ENCODE assay signal across 1 cellular context in the genomic region with DNA sequence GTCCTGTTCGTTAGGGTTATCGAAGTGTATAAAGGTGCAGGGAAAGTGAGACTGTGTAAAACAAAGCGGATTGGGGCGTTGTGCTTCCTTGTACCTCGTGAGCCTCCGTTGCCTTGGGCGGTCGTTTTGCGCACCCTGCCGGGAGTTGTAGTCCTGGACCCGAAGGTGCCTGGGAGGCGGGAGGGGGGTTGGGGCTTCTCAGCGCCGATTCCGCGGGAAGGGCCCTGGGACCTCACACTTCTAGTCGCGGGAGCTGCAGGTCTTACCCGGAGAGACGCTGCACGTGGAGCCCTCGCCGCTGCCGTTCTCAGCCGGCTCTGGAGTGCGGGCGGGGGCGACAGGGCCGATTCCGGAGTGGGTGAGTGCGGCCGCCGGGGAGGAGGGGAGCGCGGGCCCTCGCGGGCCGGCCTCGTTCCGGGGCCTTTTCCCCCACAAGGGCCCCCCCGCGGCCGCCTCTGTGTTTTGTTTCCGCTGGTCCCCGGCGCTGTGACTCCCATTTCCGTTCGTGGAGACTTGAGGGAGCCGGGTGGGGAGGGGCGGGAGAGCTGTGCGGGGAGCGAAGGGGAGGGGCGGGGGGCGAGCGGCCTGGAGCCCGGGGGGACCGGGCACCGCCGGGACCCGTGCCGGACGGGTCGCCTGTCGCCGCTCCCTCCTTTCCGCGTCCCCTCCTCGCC.
TF ChIP-seq lines count a peak whose summit lies in the region.

No MANE protein-coding gene starts in this region.

TF ChIP-seq in HEK293, 187 proteins besides CTCF, POLR2A, EP300 and RAD21 (continued from another document and continues in another):
- TF ChIP-seq, protein P1, sequence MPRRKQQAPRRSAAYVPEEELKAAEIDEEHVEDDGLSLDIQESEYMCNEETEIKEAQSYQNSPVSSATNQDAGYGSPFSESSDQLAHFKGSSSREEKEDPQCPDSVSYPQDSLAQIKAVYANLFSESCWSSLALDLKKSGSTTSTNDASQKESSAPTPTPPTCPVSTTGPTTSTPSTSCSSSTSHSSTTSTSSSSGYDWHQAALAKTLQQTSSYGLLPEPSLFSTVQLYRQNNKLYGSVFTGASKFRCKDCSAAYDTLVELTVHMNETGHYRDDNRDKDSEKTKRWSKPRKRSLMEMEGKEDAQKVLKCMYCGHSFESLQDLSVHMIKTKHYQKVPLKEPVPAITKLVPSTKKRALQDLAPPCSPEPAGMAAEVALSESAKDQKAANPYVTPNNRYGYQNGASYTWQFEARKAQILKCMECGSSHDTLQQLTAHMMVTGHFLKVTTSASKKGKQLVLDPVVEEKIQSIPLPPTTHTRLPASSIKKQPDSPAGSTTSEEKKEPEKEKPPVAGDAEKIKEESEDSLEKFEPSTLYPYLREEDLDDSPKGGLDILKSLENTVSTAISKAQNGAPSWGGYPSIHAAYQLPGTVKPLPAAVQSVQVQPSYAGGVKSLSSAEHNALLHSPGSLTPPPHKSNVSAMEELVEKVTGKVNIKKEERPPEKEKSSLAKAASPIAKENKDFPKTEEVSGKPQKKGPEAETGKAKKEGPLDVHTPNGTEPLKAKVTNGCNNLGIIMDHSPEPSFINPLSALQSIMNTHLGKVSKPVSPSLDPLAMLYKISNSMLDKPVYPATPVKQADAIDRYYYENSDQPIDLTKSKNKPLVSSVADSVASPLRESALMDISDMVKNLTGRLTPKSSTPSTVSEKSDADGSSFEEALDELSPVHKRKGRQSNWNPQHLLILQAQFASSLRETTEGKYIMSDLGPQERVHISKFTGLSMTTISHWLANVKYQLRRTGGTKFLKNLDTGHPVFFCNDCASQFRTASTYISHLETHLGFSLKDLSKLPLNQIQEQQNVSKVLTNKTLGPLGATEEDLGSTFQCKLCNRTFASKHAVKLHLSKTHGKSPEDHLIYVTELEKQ (tag by site-specific recombination; IDR thresholded peaks at IDR 0.05; ENCODE audit: borderline replicate concordance) = peak; percentile 25; the same call in 1 of the 2 replicates
- no peak for TF ChIP-seq ZFP41 (tag by site-specific recombination; IDR thresholded peaks at IDR 0.05; ENCODE audit: borderline replicate concordance)
- no peak; the same call in 1 of the 2 replicates for TF ChIP-seq ZBTB21 (tag by site-specific recombination; IDR thresholded peaks at IDR 0.05)
- no peak for TF ChIP-seq MZF1 (tag by site-specific recombination; IDR thresholded peaks at IDR 0.05; ENCODE audit: borderline replicate concordance)
- TF ChIP-seq IKZF3 (tag by site-specific recombination; IDR thresholded peaks at IDR 0.05) = peak; percentile 65; the same call in 1 of the 2 replicates
- no peak for TF ChIP-seq ZNF777 (tag by site-specific recombination; IDR thresholded peaks at IDR 0.05; ENCODE audit: borderline replicate concordance)
- peak; percentile 52; the same call in 1 of the 2 replicates for TF ChIP-seq ZSCAN30 (tag by site-specific recombination; IDR thresholded peaks at IDR 0.05)
- TF ChIP-seq EGR2 (tag by site-specific recombination; IDR thresholded peaks at IDR 0.05; ENCODE audit: low read depth) = peak; percentile 28; the same call in 1 of the 2 replicates
- TF ChIP-seq ZNF658 (tag by site-specific recombination; IDR thresholded peaks at IDR 0.05) = no peak
- TF ChIP-seq, protein P2, sequence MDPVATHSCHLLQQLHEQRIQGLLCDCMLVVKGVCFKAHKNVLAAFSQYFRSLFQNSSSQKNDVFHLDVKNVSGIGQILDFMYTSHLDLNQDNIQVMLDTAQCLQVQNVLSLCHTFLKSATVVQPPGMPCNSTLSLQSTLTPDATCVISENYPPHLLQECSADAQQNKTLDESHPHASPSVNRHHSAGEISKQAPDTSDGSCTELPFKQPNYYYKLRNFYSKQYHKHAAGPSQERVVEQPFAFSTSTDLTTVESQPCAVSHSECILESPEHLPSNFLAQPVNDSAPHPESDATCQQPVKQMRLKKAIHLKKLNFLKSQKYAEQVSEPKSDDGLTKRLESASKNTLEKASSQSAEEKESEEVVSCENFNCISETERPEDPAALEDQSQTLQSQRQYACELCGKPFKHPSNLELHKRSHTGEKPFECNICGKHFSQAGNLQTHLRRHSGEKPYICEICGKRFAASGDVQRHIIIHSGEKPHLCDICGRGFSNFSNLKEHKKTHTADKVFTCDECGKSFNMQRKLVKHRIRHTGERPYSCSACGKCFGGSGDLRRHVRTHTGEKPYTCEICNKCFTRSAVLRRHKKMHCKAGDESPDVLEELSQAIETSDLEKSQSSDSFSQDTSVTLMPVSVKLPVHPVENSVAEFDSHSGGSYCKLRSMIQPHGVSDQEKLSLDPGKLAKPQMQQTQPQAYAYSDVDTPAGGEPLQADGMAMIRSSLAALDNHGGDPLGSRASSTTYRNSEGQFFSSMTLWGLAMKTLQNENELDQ (tag by site-specific recombination; IDR thresholded peaks at IDR 0.05; ENCODE audit: low read depth) = no peak
- TF ChIP-seq, protein P3, sequence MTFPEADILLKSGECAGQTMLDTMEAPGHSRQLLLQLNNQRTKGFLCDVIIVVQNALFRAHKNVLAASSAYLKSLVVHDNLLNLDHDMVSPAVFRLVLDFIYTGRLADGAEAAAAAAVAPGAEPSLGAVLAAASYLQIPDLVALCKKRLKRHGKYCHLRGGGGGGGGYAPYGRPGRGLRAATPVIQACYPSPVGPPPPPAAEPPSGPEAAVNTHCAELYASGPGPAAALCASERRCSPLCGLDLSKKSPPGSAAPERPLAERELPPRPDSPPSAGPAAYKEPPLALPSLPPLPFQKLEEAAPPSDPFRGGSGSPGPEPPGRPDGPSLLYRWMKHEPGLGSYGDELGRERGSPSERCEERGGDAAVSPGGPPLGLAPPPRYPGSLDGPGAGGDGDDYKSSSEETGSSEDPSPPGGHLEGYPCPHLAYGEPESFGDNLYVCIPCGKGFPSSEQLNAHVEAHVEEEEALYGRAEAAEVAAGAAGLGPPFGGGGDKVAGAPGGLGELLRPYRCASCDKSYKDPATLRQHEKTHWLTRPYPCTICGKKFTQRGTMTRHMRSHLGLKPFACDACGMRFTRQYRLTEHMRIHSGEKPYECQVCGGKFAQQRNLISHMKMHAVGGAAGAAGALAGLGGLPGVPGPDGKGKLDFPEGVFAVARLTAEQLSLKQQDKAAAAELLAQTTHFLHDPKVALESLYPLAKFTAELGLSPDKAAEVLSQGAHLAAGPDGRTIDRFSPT (tag by site-specific recombination; IDR thresholded peaks at IDR 0.05) = no peak
- peak; percentile 43 for TF ChIP-seq ZFHX2 (tag by site-specific recombination; conservative IDR thresholded peaks at IDR 0.05)
- TF ChIP-seq SCRT2 (tag by site-specific recombination; IDR thresholded peaks at IDR 0.05) = no peak
- TF ChIP-seq, protein P4, sequence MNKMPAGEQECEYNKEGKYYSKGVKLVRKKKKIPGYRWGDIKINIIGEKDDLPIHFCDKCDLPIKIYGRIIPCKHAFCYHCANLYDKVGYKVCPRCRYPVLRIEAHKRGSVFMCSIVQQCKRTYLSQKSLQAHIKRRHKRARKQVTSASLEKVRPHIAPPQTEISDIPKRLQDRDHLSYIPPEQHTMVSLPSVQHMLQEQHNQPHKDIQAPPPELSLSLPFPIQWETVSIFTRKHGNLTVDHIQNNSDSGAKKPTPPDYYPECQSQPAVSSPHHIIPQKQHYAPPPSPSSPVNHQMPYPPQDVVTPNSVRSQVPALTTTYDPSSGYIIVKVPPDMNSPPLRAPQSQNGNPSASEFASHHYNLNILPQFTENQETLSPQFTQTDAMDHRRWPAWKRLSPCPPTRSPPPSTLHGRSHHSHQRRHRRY (tag by site-specific recombination; IDR thresholded peaks at IDR 0.05) = no peak
- no peak for TF ChIP-seq ZNF548 (tag by site-specific recombination; IDR thresholded peaks at IDR 0.05)
- no peak for TF ChIP-seq MEIS1 (CRISPR knock-in tag; IDR thresholded peaks at IDR 0.05; ENCODE audit: borderline replicate concordance)
- no peak for TF ChIP-seq ZNF169 (tag by site-specific recombination; IDR thresholded peaks at IDR 0.05)
- no peak for TF ChIP-seq ZNF701 (tag by site-specific recombination; IDR thresholded peaks at IDR 0.05)
- TF ChIP-seq ZNF623 (tag by site-specific recombination; IDR thresholded peaks at IDR 0.05) = no peak
- TF ChIP-seq REPIN1 (tag by site-specific recombination; IDR thresholded peaks at IDR 0.05; ENCODE audit: low read depth) = no peak
- peak; percentile 25; the same call in 1 of the 2 replicates for TF ChIP-seq KLF17 (tag by site-specific recombination; IDR thresholded peaks at IDR 0.05)
- TF ChIP-seq, protein P5, sequence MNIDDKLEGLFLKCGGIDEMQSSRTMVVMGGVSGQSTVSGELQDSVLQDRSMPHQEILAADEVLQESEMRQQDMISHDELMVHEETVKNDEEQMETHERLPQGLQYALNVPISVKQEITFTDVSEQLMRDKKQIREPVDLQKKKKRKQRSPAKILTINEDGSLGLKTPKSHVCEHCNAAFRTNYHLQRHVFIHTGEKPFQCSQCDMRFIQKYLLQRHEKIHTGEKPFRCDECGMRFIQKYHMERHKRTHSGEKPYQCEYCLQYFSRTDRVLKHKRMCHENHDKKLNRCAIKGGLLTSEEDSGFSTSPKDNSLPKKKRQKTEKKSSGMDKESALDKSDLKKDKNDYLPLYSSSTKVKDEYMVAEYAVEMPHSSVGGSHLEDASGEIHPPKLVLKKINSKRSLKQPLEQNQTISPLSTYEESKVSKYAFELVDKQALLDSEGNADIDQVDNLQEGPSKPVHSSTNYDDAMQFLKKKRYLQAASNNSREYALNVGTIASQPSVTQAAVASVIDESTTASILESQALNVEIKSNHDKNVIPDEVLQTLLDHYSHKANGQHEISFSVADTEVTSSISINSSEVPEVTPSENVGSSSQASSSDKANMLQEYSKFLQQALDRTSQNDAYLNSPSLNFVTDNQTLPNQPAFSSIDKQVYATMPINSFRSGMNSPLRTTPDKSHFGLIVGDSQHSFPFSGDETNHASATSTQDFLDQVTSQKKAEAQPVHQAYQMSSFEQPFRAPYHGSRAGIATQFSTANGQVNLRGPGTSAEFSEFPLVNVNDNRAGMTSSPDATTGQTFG (tag by site-specific recombination; IDR thresholded peaks at IDR 0.05; ENCODE audit: borderline replicate concordance) = no peak
- no peak for TF ChIP-seq ZNF529 (tag by site-specific recombination; IDR thresholded peaks at IDR 0.05; ENCODE audit: insufficient replicate concordance)
- TF ChIP-seq ZNF132 (tag by site-specific recombination; IDR thresholded peaks at IDR 0.05; ENCODE audit: borderline replicate concordance) = no peak
- TF ChIP-seq ZNF202 (tag by site-specific recombination; IDR thresholded peaks at IDR 0.05; ENCODE audit: borderline replicate concordance) = no peak
- no peak for TF ChIP-seq ZNF416 (tag by site-specific recombination; IDR thresholded peaks at IDR 0.05)
- no peak for TF ChIP-seq OVOL3 (tag by site-specific recombination; IDR thresholded peaks at IDR 0.05)
- TF ChIP-seq, protein P6, sequence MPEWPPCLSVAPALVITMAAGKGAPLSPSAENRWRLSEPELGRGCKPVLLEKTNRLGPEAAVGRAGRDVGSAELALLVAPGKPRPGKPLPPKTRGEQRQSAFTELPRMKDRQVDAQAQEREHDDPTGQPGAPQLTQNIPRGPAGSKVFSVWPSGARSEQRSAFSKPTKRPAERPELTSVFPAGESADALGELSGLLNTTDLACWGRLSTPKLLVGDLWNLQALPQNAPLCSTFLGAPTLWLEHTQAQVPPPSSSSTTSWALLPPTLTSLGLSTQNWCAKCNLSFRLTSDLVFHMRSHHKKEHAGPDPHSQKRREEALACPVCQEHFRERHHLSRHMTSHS (tag by site-specific recombination; IDR thresholded peaks at IDR 0.05) = no peak
- no peak for TF ChIP-seq ZNF391 (tag by site-specific recombination; IDR thresholded peaks at IDR 0.05; ENCODE audit: borderline replicate concordance, low read depth)
- no peak for TF ChIP-seq GLI4 (tag by site-specific recombination; IDR thresholded peaks at IDR 0.05)
- TF ChIP-seq, protein P7, sequence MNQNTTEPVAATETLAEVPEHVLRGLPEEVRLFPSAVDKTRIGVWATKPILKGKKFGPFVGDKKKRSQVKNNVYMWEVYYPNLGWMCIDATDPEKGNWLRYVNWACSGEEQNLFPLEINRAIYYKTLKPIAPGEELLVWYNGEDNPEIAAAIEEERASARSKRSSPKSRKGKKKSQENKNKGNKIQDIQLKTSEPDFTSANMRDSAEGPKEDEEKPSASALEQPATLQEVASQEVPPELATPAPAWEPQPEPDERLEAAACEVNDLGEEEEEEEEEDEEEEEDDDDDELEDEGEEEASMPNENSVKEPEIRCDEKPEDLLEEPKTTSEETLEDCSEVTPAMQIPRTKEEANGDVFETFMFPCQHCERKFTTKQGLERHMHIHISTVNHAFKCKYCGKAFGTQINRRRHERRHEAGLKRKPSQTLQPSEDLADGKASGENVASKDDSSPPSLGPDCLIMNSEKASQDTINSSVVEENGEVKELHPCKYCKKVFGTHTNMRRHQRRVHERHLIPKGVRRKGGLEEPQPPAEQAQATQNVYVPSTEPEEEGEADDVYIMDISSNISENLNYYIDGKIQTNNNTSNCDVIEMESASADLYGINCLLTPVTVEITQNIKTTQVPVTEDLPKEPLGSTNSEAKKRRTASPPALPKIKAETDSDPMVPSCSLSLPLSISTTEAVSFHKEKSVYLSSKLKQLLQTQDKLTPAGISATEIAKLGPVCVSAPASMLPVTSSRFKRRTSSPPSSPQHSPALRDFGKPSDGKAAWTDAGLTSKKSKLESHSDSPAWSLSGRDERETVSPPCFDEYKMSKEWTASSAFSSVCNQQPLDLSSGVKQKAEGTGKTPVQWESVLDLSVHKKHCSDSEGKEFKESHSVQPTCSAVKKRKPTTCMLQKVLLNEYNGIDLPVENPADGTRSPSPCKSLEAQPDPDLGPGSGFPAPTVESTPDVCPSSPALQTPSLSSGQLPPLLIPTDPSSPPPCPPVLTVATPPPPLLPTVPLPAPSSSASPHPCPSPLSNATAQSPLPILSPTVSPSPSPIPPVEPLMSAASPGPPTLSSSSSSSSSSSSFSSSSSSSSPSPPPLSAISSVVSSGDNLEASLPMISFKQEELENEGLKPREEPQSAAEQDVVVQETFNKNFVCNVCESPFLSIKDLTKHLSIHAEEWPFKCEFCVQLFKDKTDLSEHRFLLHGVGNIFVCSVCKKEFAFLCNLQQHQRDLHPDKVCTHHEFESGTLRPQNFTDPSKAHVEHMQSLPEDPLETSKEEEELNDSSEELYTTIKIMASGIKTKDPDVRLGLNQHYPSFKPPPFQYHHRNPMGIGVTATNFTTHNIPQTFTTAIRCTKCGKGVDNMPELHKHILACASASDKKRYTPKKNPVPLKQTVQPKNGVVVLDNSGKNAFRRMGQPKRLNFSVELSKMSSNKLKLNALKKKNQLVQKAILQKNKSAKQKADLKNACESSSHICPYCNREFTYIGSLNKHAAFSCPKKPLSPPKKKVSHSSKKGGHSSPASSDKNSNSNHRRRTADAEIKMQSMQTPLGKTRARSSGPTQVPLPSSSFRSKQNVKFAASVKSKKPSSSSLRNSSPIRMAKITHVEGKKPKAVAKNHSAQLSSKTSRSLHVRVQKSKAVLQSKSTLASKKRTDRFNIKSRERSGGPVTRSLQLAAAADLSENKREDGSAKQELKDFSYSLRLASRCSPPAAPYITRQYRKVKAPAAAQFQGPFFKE (tag by site-specific recombination; IDR thresholded peaks at IDR 0.05; ENCODE audit: borderline replicate concordance) = no peak
- TF ChIP-seq ZNF558 (tag by site-specific recombination; IDR thresholded peaks at IDR 0.05) = no peak
- no peak for TF ChIP-seq ZFP69B (tag by site-specific recombination; IDR thresholded peaks at IDR 0.05)
- no peak for TF ChIP-seq ZNF140 (tag by site-specific recombination; IDR thresholded peaks at IDR 0.05)
